Comparison of ENCODE assay signal across 19 cellular contexts in genomic region chr15:41983621-41984571, GRCh38. TPM values are rescaled to one million over a fixed set of nuclear protein-coding genes. Genes with fewer than 3 reads are reported as not detected.
DNase-seq lines count a peak whose midpoint lies in the region; ATAC-seq and TF ChIP-seq lines count a peak whose summit lies in the region.
"Had no signal": no experiment of that assay in that cellular context is flagged by ENCODE, and none has a peak within 500 bp of the region (broad histone marks: within the 10 kb centered on the region; RNA-seq: fewer than 3 reads in every experiment).

No MANE protein-coding gene starts in this region.

- no peaks in the 10 kb centered on the region for H3K4me1 ChIP-seq in vagina
- no peaks in the 10 kb centered on the region; a peak in 1 of 4 replicates for H3K4me1 ChIP-seq in SK-N-SH (ENCODE audit: control insufficient read depth in 1 of 2, insufficient read depth in 2 of 2, low read depth in 1 of 2, low read length in 1 of 2)

- H3K4me3 Mint-ChIP-seq in activated naive CD4-positive, alpha-beta T cell treated with anti-CD3 and anti-CD28 coated beads, Interleukin-2, amount 10 ng/mL, durations not matched to agents 7 days and 5 days: no peak overlapping the region
- H3K4me3 Mint-ChIP-seq in T-helper 2 cell treated with Interferon-gamma antibody and Interleukin-4, amounts not matched to agents 5 μg/mL and 100 μg/mL, for 36 hours: no peak overlapping the region

- H3K4me1 Mint-ChIP-seq in activated naive CD4-positive, alpha-beta T cell treated with anti-CD3 and anti-CD28 coated beads, Interleukin-2, amount 10 ng/mL, durations not matched to agents 7 days and 5 days: peaks cover 30% of the 10 kb centered on the region
- H3K4me1 Mint-ChIP-seq in T-helper 2 cell treated with Interferon-gamma antibody and Interleukin-4, amounts not matched to agents 5 μg/mL and 100 μg/mL, for 36 hours (ENCODE audit: low read depth): peaks cover 15% of the 10 kb centered on the region

- intact Hi-C loops in sciatic nerve (cut with DNase I) (loop anchor here (10.0 kb wide), 1 partner anchor 101 kb away; no protein-coding TSS in a partner anchor), vagina (cut with DNase I) (no loop called here)

- no peak overlapping the region for H3K4me2 ChIP-seq in SK-N-SH
- H3K4me2 ChIP-seq: KMS-11 had no signal

- TF ChIP-seq POLR2A in vagina (IDR thresholded peaks at IDR 0.05): no peak

- DNase-seq in activated naive CD4-positive, alpha-beta T cell treated with Interleukin-2 at 50 U/mL for 16 hours: peak; percentile 0
- no peak for DNase-seq in activated naive CD4-positive, alpha-beta T cell treated with anti-CD3 and anti-CD28 coated beads, Interleukin-2, amount 10 ng/mL, durations not matched to agents 7 days and 5 days
- peak; percentile 23 for DNase-seq in ecto neural progenitor cell (ENCODE audit: low spot score)
- DNase-seq in sciatic nerve (ENCODE audit: low spot score): peak; percentile 36
- peak; percentile 70 to 77 for DNase-seq in vagina (ENCODE audit: extremely low spot score in 2 of 2)
- DNase-seq in SK-N-SH: no peak
- DNase-seq in T-helper 2 cell treated with Interferon-gamma antibody and Interleukin-4, amounts not matched to agents 5 μg/mL and 100 μg/mL, for 36 hours (ENCODE audit: low spot score): no peak
- DNase-seq: C1 segment of cervical spinal cord, GF-D8, NCI-H1436, NCI-H2029, NCI-H2171, NCI-H446, OCI-M1, RPMI8226 had no signal

- TF ChIP-seq CTCF in vagina (IDR thresholded peaks at IDR 0.05) (no peak), SK-N-SH (IDR thresholded peaks at IDR 0.05) (no peak)

- H3K9ac ChIP-seq in SK-N-SH: no peak overlapping the region
- H3K9ac ChIP-seq: KMS-11 had no signal

- no peaks in the 10 kb centered on the region for H3K36me3 Mint-ChIP-seq in activated naive CD4-positive, alpha-beta T cell treated with anti-CD3 and anti-CD28 coated beads, Interleukin-2, amount 10 ng/mL, durations not matched to agents 7 days and 5 days
- no peaks in the 10 kb centered on the region for H3K36me3 Mint-ChIP-seq in T-helper 2 cell treated with Interferon-gamma antibody and Interleukin-4, amounts not matched to agents 5 μg/mL and 100 μg/mL, for 36 hours (ENCODE audit: low read depth)

- H3K36me3 ChIP-seq in vagina (no peaks in the 10 kb centered on the region), SK-N-SH (replicated peaks in 1 of 2; ENCODE audit: control insufficient read depth in 1 of 2, insufficient read depth in 2 of 2, low read length in 1 of 2) (no peaks in the 10 kb centered on the region)

- no peak for ATAC-seq in sciatic nerve

- CTCF ChIA-PET in activated naive CD4-positive, alpha-beta T cell treated with anti-CD3 and anti-CD28 coated beads, Interleukin-2, amount 10 ng/mL, durations not matched to agents 7 days and 5 days (lab: Charles Lee): interaction anchor here (1.0 to 1.5 kb wide), 2 partner anchors 75 to 79 kb away, joined by 3 to 5 read pairs; no protein-coding TSS in a partner anchor
- CTCF ChIA-PET in SK-N-SH (lab: Yijun Ruan, JAX): interaction anchor here (0.7 to 9.0 kb wide), 5 partner anchors 41 to 154 kb away, joined by 3 to 165 read pairs (median 6); no protein-coding TSS in a partner anchor

- H3F3A ChIP-seq in SK-N-SH (replicated peaks; ENCODE audit: insufficient read depth): no peaks in the 10 kb centered on the region

- no peak overlapping the region for H3K27ac Mint-ChIP-seq in activated naive CD4-positive, alpha-beta T cell treated with anti-CD3 and anti-CD28 coated beads, Interleukin-2, amount 10 ng/mL, durations not matched to agents 7 days and 5 days
- H3K27ac Mint-ChIP-seq in T-helper 2 cell treated with Interferon-gamma antibody and Interleukin-4, amounts not matched to agents 5 μg/mL and 100 μg/mL, for 36 hours: no peak overlapping the region

- no peaks in the 10 kb centered on the region for H3K9me2 ChIP-seq in SK-N-SH

- no peak for TF ChIP-seq EP300 in SK-N-SH (IDR thresholded peaks at IDR 0.05; ENCODE audit: borderline replicate concordance in 1 of 2, low read depth in 1 of 2, low read length in 1 of 2)

- H3K9me3 ChIP-seq in vagina (no peaks in the 10 kb centered on the region), SK-N-SH (no peaks in the 10 kb centered on the region)

- H3K27me3 Mint-ChIP-seq in activated naive CD4-positive, alpha-beta T cell treated with anti-CD3 and anti-CD28 coated beads, Interleukin-2, amount 10 ng/mL, durations not matched to agents 7 days and 5 days: peaks cover 11% of the 10 kb centered on the region
- no peaks in the 10 kb centered on the region for H3K27me3 Mint-ChIP-seq in T-helper 2 cell treated with Interferon-gamma antibody and Interleukin-4, amounts not matched to agents 5 μg/mL and 100 μg/mL, for 36 hours (ENCODE audit: low read depth)

- no peaks in the 10 kb centered on the region for H3K79me2 ChIP-seq in SK-N-SH (ENCODE audit: insufficient read depth)

- no peaks in the 10 kb centered on the region for H3K27me3 ChIP-seq in vagina
- no peaks in the 10 kb centered on the region for H3K27me3 ChIP-seq in SK-N-SH (ENCODE audit: insufficient read depth)

- no peaks in the 10 kb centered on the region for H4K20me1 ChIP-seq in SK-N-SH (ENCODE audit: insufficient read depth)

- 87% methylated on average over 16 of the region's 17 CpGs for WGBS in SK-N-SH (ENCODE audit: low lambda C conversion rate)

- POLR2A ChIA-PET in SK-N-SH (lab: Yijun Ruan, JAX): no interaction called here

- no peak for TF ChIP-seq RAD21 in SK-N-SH (IDR thresholded peaks at IDR 0.05; ENCODE audit: low read length)

- no peak overlapping the region for H2AFZ ChIP-seq in SK-N-SH (ENCODE audit: low read depth)

- H3K27ac ChIP-seq in vagina (no peak overlapping the region), SK-N-SH (ENCODE audit: low read depth in 2 of 2, low read length in 1 of 2) (no peak overlapping the region)
- H3K27ac ChIP-seq: KMS-11 had no signal

- no peaks in the 10 kb centered on the region for H3K9me3 Mint-ChIP-seq in activated naive CD4-positive, alpha-beta T cell treated with anti-CD3 and anti-CD28 coated beads, Interleukin-2, amount 10 ng/mL, durations not matched to agents 7 days and 5 days
- H3K9me3 Mint-ChIP-seq in T-helper 2 cell treated with Interferon-gamma antibody and Interleukin-4, amounts not matched to agents 5 μg/mL and 100 μg/mL, for 36 hours: no peaks in the 10 kb centered on the region

- H3K4me3 ChIP-seq in vagina (no peak overlapping the region), SK-N-SH (ENCODE audit: low read depth in 2 of 2, low read length in 1 of 2) (no peak overlapping the region)

TF ChIP-seq in SK-N-SH, 30 proteins besides CTCF, POLR2A, EP300 and RAD21:
- TF ChIP-seq MXI1 (IDR thresholded peaks at IDR 0.05; ENCODE audit: low read depth, low read length): no peak
- TF ChIP-seq SIN3A (IDR thresholded peaks at IDR 0.05; ENCODE audit: borderline replicate concordance, low read depth, low read length): no peak
- TF ChIP-seq PBX3 (IDR thresholded peaks at IDR 0.05): no peak
- no peak for TF ChIP-seq POLR2AphosphoS5 (IDR thresholded peaks at IDR 0.05; ENCODE audit: low read depth, low read length)
- TF ChIP-seq RXRA (IDR thresholded peaks at IDR 0.05; ENCODE audit: borderline replicate concordance, low read depth): no peak
- no peak for TF ChIP-seq FOXM1 (IDR thresholded peaks at IDR 0.05; ENCODE audit: low read depth)
- TF ChIP-seq RFX5 (IDR thresholded peaks at IDR 0.05; ENCODE audit: low read length): no peak
- TF ChIP-seq ELF1 (IDR thresholded peaks at IDR 0.05): no peak
- TF ChIP-seq GATA2 (CRISPR knock-in tag; IDR thresholded peaks at IDR 0.05): no peak
- TF ChIP-seq MAX (IDR thresholded peaks at IDR 0.05; ENCODE audit: low read depth): no peak

RNA-seq across cellular contexts. Expression of gene EHD4, which starts 11.5 kb away (rescaled TPM):
- total RNA-seq in sciatic nerve: 27.3 TPM
- 24.6 TPM for total RNA-seq in vagina
- 16.9 and 17.5 TPM in 2 replicates for polyA plus RNA-seq in SK-N-SH (2012; rRNA removed)
- polyA plus RNA-seq in SK-N-SH (2012; cell fraction: cytosol; rRNA removed): 11.1 and 14.4 TPM in 2 replicates
- polyA plus RNA-seq in SK-N-SH (2012; cell fraction: nucleus; rRNA removed): 9.6 and 11.1 TPM in 2 replicates

RNA-seq across cellular contexts. Expression of gene PLA2G4E, which starts 36.9 kb away (rescaled TPM):
- total RNA-seq in sciatic nerve (not detected), vagina (8.8 TPM)
- polyA plus RNA-seq in SK-N-SH (2012; rRNA removed): not detected in 2 replicates
- polyA plus RNA-seq in SK-N-SH (2012; cell fraction: cytosol; rRNA removed): not detected in 2 replicates
- polyA plus RNA-seq in SK-N-SH (2012; cell fraction: nucleus; rRNA removed): not detected in 2 replicates
- total RNA-seq: A673, Daoy, M059J had no signal

Comparison
In these comparisons a context has a peak if more than half of its experiments do, and no peak if none do; other contexts are left out.
1. DNase-seq: peak in activated naive CD4-positive, alpha-beta T cell treated with Interleukin-2 at 50 U/mL for 16 hours (single experiment), ecto neural progenitor cell (single experiment), sciatic nerve (single experiment) and vagina (2 of 2); none in activated naive CD4-positive, alpha-beta T cell treated with anti-CD3 and anti-CD28 coated beads, Interleukin-2, amount 10 ng/mL, durations not matched to agents 7 days and 5 days (single experiment), SK-N-SH (single experiment) and T-helper 2 cell treated with Interferon-gamma antibody and Interleukin-4, amounts not matched to agents 5 μg/mL and 100 μg/mL, for 36 hours (single experiment).